Comparison of ENCODE assay signal across 8 cellular contexts in genomic region chr6:134822920-134823430, GRCh38.
DNase-seq lines count a peak whose midpoint lies in the region; ATAC-seq, FAIRE-seq and TF ChIP-seq lines count a peak whose summit lies in the region.

No MANE protein-coding gene starts in this region.

- no peak overlapping the region for H3K27ac ChIP-seq in SK-N-MC

- H3K36me3 ChIP-seq in SK-N-MC (ENCODE audit: insufficient read depth, low read length): no peaks in the 10 kb centered on the region
- H3K36me3 ChIP-seq in bronchial epithelial cell (ENCODE audit: control insufficient read depth, insufficient read depth, low read length): no peaks in the 10 kb centered on the region

- H3K9me3 ChIP-seq in SK-N-MC (ENCODE audit: low read depth, low read length): no peaks in the 10 kb centered on the region

- peak overlapping the region; percentile 43 for H3K4me3 ChIP-seq in SK-N-MC
- no peak overlapping the region for H3K4me3 ChIP-seq in bronchial epithelial cell (ENCODE audit: low read depth, low read length)

- DNase-seq in stimulated activated CD8-positive, alpha-beta memory T cell treated with anti-CD3 and anti-CD28 coated beads, Interleukin-2, amount 100 ng/mL, for 48 hours (ENCODE audit: low read depth in 2 of 2): peak; percentile 2 to 3
- DNase-seq in stimulated activated CD8-positive, alpha-beta memory T cell treated with anti-CD3 and anti-CD28 coated beads, Interleukin-4, amount 100 ng/mL, for 48 hours: no peak
- peak; percentile 75 for DNase-seq in NCI-H1092 treated with DMSO at 0.1 percent for 48 hours (lab: John Stamatoyannopoulos, UW)
- DNase-seq in SK-N-MC (ENCODE audit: low read depth, low spot score): peak; percentile 61
- peak; percentile 79 for DNase-seq in bronchial epithelial cell (ENCODE audit: low read depth)
- peak; percentile 89 for DNase-seq in islet precursor cell
- DNase-seq in stimulated activated CD4-positive, alpha-beta T cell treated with anti-CD3 and anti-CD28 coated beads, Interleukin-12 subunit alpha, Interleukin-12 subunit beta, amount 100 ng/mL, for 48 hours (ENCODE audit: low read depth in 2 of 3, low spot score in 1 of 3): peak in 2 of 3 donors; percentile 16 to 58

- FAIRE-seq in bronchial epithelial cell (lab: Jason Lieb, UNC): no peak

- TF ChIP-seq CTCF in bronchial epithelial cell (IDR thresholded peaks at IDR 0.05; ENCODE audit: insufficient read depth, low read length, severe bottlenecking): peak; percentile 93

- ATAC-seq in HG02623 (IDR thresholded peaks at IDR 0.05; ENCODE audit: unreplicated experiment): peak; percentile 80

- H3K27me3 ChIP-seq in bronchial epithelial cell (ENCODE audit: control insufficient read depth, insufficient read depth, low read length): no peaks in the 10 kb centered on the region

- H3K9ac ChIP-seq in SK-N-MC (ENCODE audit: insufficient read length): no peak overlapping the region
